11 cellular contexts compared by ENCODE assay signal in the genomic region with DNA sequence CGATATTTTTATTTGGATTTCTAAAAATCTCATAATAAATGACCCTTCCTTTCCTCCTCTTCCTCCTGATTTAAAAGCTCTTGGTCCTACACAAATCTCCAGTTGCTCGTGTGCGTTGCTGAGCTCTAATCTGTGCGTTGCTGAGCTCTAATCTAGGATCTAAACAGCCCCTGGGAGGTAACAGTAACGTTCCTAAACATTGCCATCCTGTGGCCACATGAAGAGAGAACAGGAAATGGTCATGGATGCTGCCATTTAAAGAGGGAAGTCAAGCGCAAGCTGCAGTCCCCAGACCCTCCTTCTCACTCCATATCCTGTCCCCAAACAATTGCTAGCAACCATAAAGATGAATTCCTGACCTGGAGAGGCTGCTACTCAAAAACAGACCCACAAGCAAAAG.
DNase-seq lines count a peak whose midpoint lies in the region; ATAC-seq, FAIRE-seq and TF ChIP-seq lines count a peak whose summit lies in the region.
"Had no signal": no experiment of that assay in that cellular context is flagged by ENCODE, and none has a peak within 500 bp of the region (broad histone marks: within the 10 kb centered on the region; RNA-seq: fewer than 3 reads in every experiment).

No MANE protein-coding gene starts in this region.

- no peak overlapping the region for H3K9ac ChIP-seq in H9 (ENCODE audit: extremely low read depth, insufficient read length, low read length)
- H3K9ac ChIP-seq in fibroblast of lung (ENCODE audit: insufficient read depth, low read length): no peak overlapping the region

- H3K27ac ChIP-seq in A549 (peak overlapping the region; percentile 92), H9 (ENCODE audit: insufficient read length, low read depth, low read length) (no peak overlapping the region), RWPE1 (no peak overlapping the region), fibroblast of lung (ENCODE audit: insufficient read depth, low read length) (no peak overlapping the region)

- CTCF ChIA-PET in A549 (lab: Yijun Ruan, JAX) (interaction anchor here (0.6 to 1.9 kb wide), 9 partner anchors 12 to 336 kb away, joined by 3 to 5 read pairs (median 3); no protein-coding TSS in a partner anchor), RWPE1 (lab: Yijun Ruan, JAX) (no interaction called here)

- no peaks in the 10 kb centered on the region for H3K36me3 Mint-ChIP-seq in H9 (ENCODE audit: insufficient read depth in 1 of 3, low read depth in 3 of 3)
- H3K36me3 Mint-ChIP-seq: memory B cell had no signal

- peaks cover 62% of the 10 kb centered on the region for H3K4me1 ChIP-seq in A549
- peaks cover 20% of the 10 kb centered on the region; the same call in 1 of the 2 replicates for H3K4me1 ChIP-seq in H9 (ENCODE audit: insufficient read depth, low read length)
- peaks cover 21% of the 10 kb centered on the region for H3K4me1 ChIP-seq in fibroblast of lung (ENCODE audit: control insufficient read depth, extremely low read depth, insufficient read depth, low read length)

- no peak overlapping the region for H2AFZ ChIP-seq in H9 (ENCODE audit: low read length)
- no peak overlapping the region for H2AFZ ChIP-seq in fibroblast of lung (ENCODE audit: low read length)

- H3K4me2 ChIP-seq in A549: no peak overlapping the region; the same call in 2 of the 3 replicates
- no peak overlapping the region for H3K4me2 ChIP-seq in H9 (ENCODE audit: insufficient read depth, insufficient read length, low read length)
- no peak overlapping the region for H3K4me2 ChIP-seq in fibroblast of lung (ENCODE audit: extremely low read depth, insufficient read depth, low read length)

- H3K14ac ChIP-seq in H9 (ENCODE audit: insufficient read depth, low read length): no peak overlapping the region

- DNase-seq in A549 (ENCODE audit: low read depth in 1 of 2, low spot score in 1 of 2) (peak in 1 of 2 experiments; percentile 54), H9 (peak; percentile 53), RWPE1 (ENCODE audit: low spot score) (peak; percentile 24), fibroblast of lung (ENCODE audit: low read depth in 2 of 2) (no peak), occipital lobe (lab: John Stamatoyannopoulos, UW) (no peak), GM12892 (ENCODE audit: insufficient read length) (no peak)
- DNase-seq: DND-41 had no signal

- no peak overlapping the region for H3T11ph ChIP-seq in H9 (ENCODE audit: low read length)

- H3K23ac ChIP-seq in H9 (ENCODE audit: insufficient read length, low read depth, low read length): no peak overlapping the region

- no peak overlapping the region for H2BK12ac ChIP-seq in H9 (ENCODE audit: insufficient read length, low read depth, low read length)

- H3K4ac ChIP-seq in H9 (ENCODE audit: low read depth, low read length): no peak overlapping the region

- no peak overlapping the region for H3K56ac ChIP-seq in H9 (ENCODE audit: insufficient read length, low read depth, low read length)

- H3K79me2 ChIP-seq in H9 (ENCODE audit: insufficient read depth, low read length) (no peaks in the 10 kb centered on the region), fibroblast of lung (ENCODE audit: control insufficient read depth, insufficient read depth, low read length) (no peaks in the 10 kb centered on the region)

- FAIRE-seq in A549 (lab: Jason Lieb, UNC) (no peak), GM12892 (lab: Jason Lieb, UNC) (no peak)

- H2BK15ac ChIP-seq in H9 (ENCODE audit: low read depth, low read length): no peak overlapping the region

- H2BK120ac ChIP-seq in H9 (ENCODE audit: low read depth, low read length, poor library complexity, severe bottlenecking): no peak overlapping the region

- H3K23me2 ChIP-seq in H9 (ENCODE audit: insufficient read length, low read depth, low read length, poor library complexity, severe bottlenecking): no peaks in the 10 kb centered on the region

- no peak overlapping the region for H2BK5ac ChIP-seq in H9 (ENCODE audit: insufficient read length, low read length)

- no peak overlapping the region for H3K4me3 ChIP-seq in A549
- no peak overlapping the region for H3K4me3 ChIP-seq in fibroblast of lung (replicated peaks in 1 of 4; ENCODE audit: control extremely low read depth in 1 of 4, insufficient read depth in 1 of 4, low read depth in 3 of 4, low read length in 4 of 4)

- no peak overlapping the region for H4K91ac ChIP-seq in H9 (ENCODE audit: insufficient read length, low read depth, low read length)

- no peaks in the 10 kb centered on the region for H3K27me3 ChIP-seq in H9 (ENCODE audit: insufficient read depth, low read length)
- no peaks in the 10 kb centered on the region for H3K27me3 ChIP-seq in fibroblast of lung (ENCODE audit: control insufficient read depth, insufficient read depth, low read length)

- no peak overlapping the region for H2BK20ac ChIP-seq in H9 (ENCODE audit: low read depth, low read length, poor library complexity, severe bottlenecking)

- TF ChIP-seq RAD21 in A549 (conservative IDR thresholded peaks at IDR 0.05 in 1 of 2, IDR thresholded peaks at IDR 0.05 in 1 of 2): peak in 1 of 2 experiments; percentile 39; a peak in 2 of 5 replicates

- H3K9me3 ChIP-seq in A549 (no peaks in the 10 kb centered on the region), H9 (ENCODE audit: control insufficient read depth, low read depth, low read length) (no peaks in the 10 kb centered on the region), fibroblast of lung (ENCODE audit: control insufficient read depth, insufficient read depth, low read depth, low read length) (no peaks in the 10 kb centered on the region)

- H2AK5ac ChIP-seq in H9 (ENCODE audit: insufficient read length, low read length): no peak overlapping the region

- ATAC-seq in A549: peak in 1 of 2 experiments; percentile 38; a peak in 3 of 6 replicates
- no peak for ATAC-seq in GM21390 (IDR thresholded peaks at IDR 0.05; ENCODE audit: unreplicated experiment)
- no peak for ATAC-seq in HG03442 (IDR thresholded peaks at IDR 0.05; ENCODE audit: unreplicated experiment)

- no peak overlapping the region for H3K18ac ChIP-seq in H9 (ENCODE audit: insufficient read length, low read depth, low read length)

- TF ChIP-seq POLR2A in A549 (IDR thresholded peaks at IDR 0.05; ENCODE audit: low read length) (no peak), GM12892 (IDR thresholded peaks at IDR 0.05; ENCODE audit: low read depth, low read length) (no peak)

- peaks cover 35 to 47% of the 10 kb centered on the region in 2 experiments for H3K4me1 Mint-ChIP-seq in H9
- H3K4me1 Mint-ChIP-seq: memory B cell had no signal

- peaks cover 2% of the 10 kb centered on the region for H3K27me3 Mint-ChIP-seq in H9 (ENCODE audit: low read depth)

- peak overlapping the region in 1 of 3 experiments; percentile 8; a peak in 1 of 7 replicates for H3K27ac Mint-ChIP-seq in H9
- H3K27ac Mint-ChIP-seq: memory B cell; T-helper 2 cell treated with Interferon-gamma antibody and Interleukin-4, amounts not matched to agents 5 μg/mL and 100 μg/mL, for 36 hours had no signal

- no peak for TF ChIP-seq EP300 in A549 (IDR thresholded peaks at IDR 0.05)

- H4K8ac ChIP-seq in H9 (replicated peaks; ENCODE audit: insufficient read length, low read depth, low read length): no peak overlapping the region

- no peak overlapping the region for H4K5ac ChIP-seq in H9 (ENCODE audit: insufficient read length, low read depth, low read length)

- 86% methylated on average over 6 of the region's 6 CpGs for WGBS in A549 (ENCODE audit: missing lambda C conversion rate)
- no CpG with 5 or more reads among the region's 6 CpGs for WGBS in H9 (ENCODE audit: extremely low coverage, insufficient read length, low lambda C conversion rate)

- no peaks in the 10 kb centered on the region for H3K36me3 ChIP-seq in fibroblast of lung (ENCODE audit: control insufficient read depth, insufficient read depth, low read length)

- H3K79me1 ChIP-seq in H9 (ENCODE audit: insufficient read depth, low read depth, low read length, poor library complexity, severe bottlenecking): no peaks in the 10 kb centered on the region

- H3K4me3 Mint-ChIP-seq in H9: no peak overlapping the region
- H3K4me3 Mint-ChIP-seq: memory B cell; T-helper 2 cell treated with Interferon-gamma antibody and Interleukin-4, amounts not matched to agents 5 μg/mL and 100 μg/mL, for 36 hours had no signal

- TF ChIP-seq CTCF in A549 (IDR thresholded peaks at IDR 0.05) (no peak), H9 (conservative IDR thresholded peaks at IDR 0.05) (peak; percentile 66), RWPE1 (conservative IDR thresholded peaks at IDR 0.05; ENCODE audit: low read depth) (no peak), fibroblast of lung (conservative IDR thresholded peaks at IDR 0.05 in 1 of 2, IDR thresholded peaks at IDR 0.05 in 1 of 2; ENCODE audit: low read depth in 1 of 2, low read length in 2 of 2) (peak; percentile 8 to 28)

- H3K9me3 Mint-ChIP-seq in H9: no peaks in the 10 kb centered on the region
- H3K9me3 Mint-ChIP-seq: memory B cell; T-helper 2 cell treated with Interferon-gamma antibody and Interleukin-4, amounts not matched to agents 5 μg/mL and 100 μg/mL, for 36 hours had no signal

- POLR2A ChIA-PET in A549 (lab: Yijun Ruan, JAX) (no interaction called here), RWPE1 (lab: Yijun Ruan, JAX; ENCODE audit: low non-redundant PET) (interaction anchor here (0.7 kb wide), 1 partner anchor 13 kb away, joined by 5 read pairs; no protein-coding TSS in a partner anchor)

- H4K20me1 ChIP-seq in H9 (ENCODE audit: control insufficient read depth, insufficient read depth, insufficient read length) (no peaks in the 10 kb centered on the region), fibroblast of lung (ENCODE audit: control insufficient read depth, extremely low read depth, insufficient read depth, low read length) (no peaks in the 10 kb centered on the region)

TF ChIP-seq in A549, 52 proteins besides CTCF, POLR2A, EP300 and RAD21:
- TF ChIP-seq ZFP36 (IDR thresholded peaks at IDR 0.05; ENCODE audit: borderline replicate concordance, partially characterized antibody) (no peak), HDAC2 (IDR thresholded peaks at IDR 0.05) (no peak), FOXS1 (CRISPR knock-in tag; IDR thresholded peaks at IDR 0.05) (no peak), RCOR1 (IDR thresholded peaks at IDR 0.05; ENCODE audit: low read depth, low read length) (no peak), HOXB5 (CRISPR knock-in tag; IDR thresholded peaks at IDR 0.05) (no peak), TFCP2L1 (CRISPR knock-in tag; IDR thresholded peaks at IDR 0.05) (no peak)
TF ChIP-seq in A549: peak in this region for 0.

Comparison
In these comparisons a context has a peak if more than half of its experiments do, and no peak if none do; other contexts are left out.
1. DNase-seq: peak in H9 (single experiment) and RWPE1 (single experiment); none in fibroblast of lung (0 of 2), occipital lobe (single experiment) and GM12892 (single experiment).
2. H3K27ac ChIP-seq: peak in A549 (2 of 2); none in H9 (single experiment), RWPE1 (single experiment) and fibroblast of lung (single experiment).
3. CTCF ChIP-seq: peak in H9 (single experiment) and fibroblast of lung (2 of 2); none in A549 (single experiment) and RWPE1 (single experiment).